8 cellular contexts compared by ENCODE assay signal in the genomic region with DNA sequence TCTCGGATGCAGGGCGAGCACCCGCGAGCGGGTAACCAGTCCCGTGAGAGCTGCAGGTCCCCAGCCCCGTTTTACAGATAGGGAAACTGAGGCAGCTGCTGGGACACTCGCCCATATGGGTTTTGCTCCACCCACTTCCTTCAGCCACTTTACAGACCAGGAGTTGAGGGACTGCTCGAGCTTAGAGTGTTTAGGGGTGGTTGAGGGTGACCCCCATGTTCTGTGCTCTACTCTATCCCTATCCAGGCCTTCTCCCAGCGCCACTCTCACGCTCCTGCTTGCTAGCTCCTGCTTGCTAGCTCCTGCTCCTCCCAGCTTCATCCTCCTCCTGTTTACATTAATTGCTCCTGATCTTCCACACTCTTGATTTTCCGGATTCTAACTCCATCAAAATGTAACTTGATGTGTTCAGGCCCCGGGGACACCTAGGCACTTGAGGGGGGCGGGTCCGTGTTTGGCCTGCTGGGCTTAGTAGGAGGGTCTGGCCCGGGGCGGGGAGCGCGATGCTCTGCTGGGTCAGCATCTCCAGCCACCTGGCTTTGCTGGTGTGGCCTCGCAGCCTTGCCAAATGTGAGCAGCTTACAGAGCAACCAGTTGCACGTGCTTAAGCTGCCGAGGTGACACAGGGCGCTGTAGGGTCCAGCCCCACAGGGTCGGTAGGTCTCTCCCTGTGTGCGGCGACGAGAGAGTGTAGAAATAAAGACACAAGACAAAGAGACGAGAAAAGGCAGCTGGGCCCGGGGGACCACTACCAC. TPM values are rescaled to one million over a fixed set of nuclear protein-coding genes. Genes with fewer than 3 reads are reported as not detected.
DNase-seq lines count a peak whose midpoint lies in the region; ATAC-seq and TF ChIP-seq lines count a peak whose summit lies in the region.

No MANE protein-coding gene starts in this region.

- CTCF ChIA-PET in HEK293 (lab: Yijun Ruan, JAX), result interaction anchor here (0.7 to 2.5 kb wide), 8 partner anchors 9 to 78 kb away, joined by 3 to 15 read pairs (median 4); no protein-coding TSS in a partner anchor
- CTCF ChIA-PET in activated CD8-positive, alpha-beta T cell treated with anti-CD3 and anti-CD28 coated beads for 36 hours (lab: Charles Lee), result interaction anchor here (1.0 to 5.2 kb wide), 10 partner anchors 9 to 212 kb away, joined by 3 to 40 read pairs (median 4); no protein-coding TSS in a partner anchor

- H3K27me3 Mint-ChIP-seq in activated CD8-positive, alpha-beta T cell treated with anti-CD3 and anti-CD28 coated beads for 36 hours, result no peaks in the 10 kb centered on the region

- no peaks in the 10 kb centered on the region for H3K9me3 Mint-ChIP-seq in activated CD8-positive, alpha-beta T cell treated with anti-CD3 and anti-CD28 coated beads for 36 hours

- no peak for TF ChIP-seq CTCF in HEK293 (tag by site-specific recombination; IDR thresholded peaks at IDR 0.05)
- no peak for TF ChIP-seq CTCF in activated CD8-positive, alpha-beta T cell treated with anti-CD3 and anti-CD28 coated beads for 36 hours (IDR thresholded peaks at IDR 0.05)

- peaks cover 29% of the 10 kb centered on the region for H3K4me1 Mint-ChIP-seq in activated CD8-positive, alpha-beta T cell treated with anti-CD3 and anti-CD28 coated beads for 36 hours (ENCODE audit: low read depth)

- no peak overlapping the region for H3K27ac ChIP-seq in HEK293 (ENCODE audit: extremely low read depth, low read depth, low read length)
- H3K27ac ChIP-seq in skeletal muscle tissue (ENCODE audit: low read depth, low read length), result peak overlapping the region; percentile 96

- H3K36me3 Mint-ChIP-seq in activated CD8-positive, alpha-beta T cell treated with anti-CD3 and anti-CD28 coated beads for 36 hours (ENCODE audit: low read depth), result peaks cover 3% of the 10 kb centered on the region

- POLR2A ChIA-PET in HEK293 (lab: Yijun Ruan, JAX), result interaction anchor here (0.6 to 1.9 kb wide), 12 partner anchors 9 to 186 kb away, joined by 3 to 13 read pairs (median 4); a partner anchor contains a TSS
- POLR2A ChIA-PET in activated CD8-positive, alpha-beta T cell treated with anti-CD3 and anti-CD28 coated beads for 36 hours (lab: Charles Lee), result interaction anchor here (0.6 to 1.5 kb wide), 5 partner anchors 8 to 139 kb away, joined by 3 to 4 read pairs (median 3); no protein-coding TSS in a partner anchor

- intact Hi-C loops in activated CD8-positive, alpha-beta T cell treated with anti-CD3 and anti-CD28 coated beads for 36 hours (cut with micrococcal nuclease), result no loop called here
- intact Hi-C loops in left ventricle myocardium superior (cut with micrococcal nuclease), result no loop called here

- H3K4me1 ChIP-seq in HEK293 (ENCODE audit: control insufficient read depth, insufficient read depth, low read length) (no peaks in the 10 kb centered on the region), skeletal muscle tissue (ENCODE audit: control insufficient read depth in 3 of 3, insufficient read depth in 3 of 3, low read length in 3 of 3) (peaks cover 26 to 43% (median 29%) of the 10 kb centered on the region in 3 donors)

- peak overlapping the region; percentile 93 to 98 (median 94) for H3K9ac ChIP-seq in skeletal muscle tissue (ENCODE audit: low read depth in 1 of 3, low read length in 3 of 3)

- no peak for DNase-seq in activated CD8-positive, alpha-beta T cell treated with anti-CD3 and anti-CD28 coated beads for 36 hours
- DNase-seq in left ventricle myocardium superior (peak; percentile 34), ureter (ENCODE audit: low spot score) (no peak), anterior cingulate cortex (lab: John Stamatoyannopoulos, UW) (no peak)

- peaks cover 0 to 18% of the 10 kb centered on the region in 2 experiments; a peak in 1 of 3 replicates for H3K36me3 ChIP-seq in HEK293 (ENCODE audit: control insufficient read depth in 2 of 2, insufficient read depth in 1 of 2, low read length in 2 of 2)
- H3K36me3 ChIP-seq in skeletal muscle tissue (ENCODE audit: control insufficient read depth in 3 of 3, insufficient read depth in 3 of 3, low read length in 3 of 3), result peaks cover 7 to 10% (median 9%) of the 10 kb centered on the region in 3 donors

- peak overlapping the region; percentile 92 for H3K4me3 Mint-ChIP-seq in activated CD8-positive, alpha-beta T cell treated with anti-CD3 and anti-CD28 coated beads for 36 hours

- peak overlapping the region; percentile 94 for H3K27ac Mint-ChIP-seq in activated CD8-positive, alpha-beta T cell treated with anti-CD3 and anti-CD28 coated beads for 36 hours

- peaks cover 0 to 3% (median 0%) of the 10 kb centered on the region in 3 donors for H3K27me3 ChIP-seq in skeletal muscle tissue (ENCODE audit: control insufficient read depth in 3 of 3, insufficient read depth in 3 of 3, low read length in 3 of 3)

- no peaks in the 10 kb centered on the region for H3K9me3 ChIP-seq in HEK293 (ENCODE audit: control insufficient read depth, insufficient read depth, low read depth, low read length)
- peaks cover 0 to 3% (median 0%) of the 10 kb centered on the region in 3 donors for H3K9me3 ChIP-seq in skeletal muscle tissue (ENCODE audit: control insufficient read depth in 3 of 3, low read length in 3 of 3)

- H3K4me3 ChIP-seq in HEK293 (ENCODE audit: low read depth, low read length), result peak overlapping the region; percentile 83
- H3K4me3 ChIP-seq in skeletal muscle tissue (ENCODE audit: low read length in 3 of 3), result peak overlapping the region; percentile 86 to 94 (median 91)

- ATAC-seq in activated CD8-positive, alpha-beta T cell treated with anti-CD3 and anti-CD28 coated beads for 36 hours, result no peak
- ATAC-seq in left ventricle myocardium superior (no peak), HG03432 (IDR thresholded peaks at IDR 0.05; ENCODE audit: unreplicated experiment) (no peak), GM18868 (IDR thresholded peaks at IDR 0.05; ENCODE audit: unreplicated experiment) (no peak)

TF ChIP-seq in HEK293, 187 proteins besides CTCF, POLR2A, EP300 and RAD21:
- TF ChIP-seq ZNF426 (tag by site-specific recombination; IDR thresholded peaks at IDR 0.05) (no peak), ZBTB17 (tag by site-specific recombination; IDR thresholded peaks at IDR 0.05) (peak; percentile 12; the same call in 1 of the 2 replicates), SCRT2 (tag by site-specific recombination; IDR thresholded peaks at IDR 0.05) (0 out of 2 replicates have a peak, but pooled peaks have one; percentile 37), SCRT1 (tag by site-specific recombination; IDR thresholded peaks at IDR 0.05; ENCODE audit: borderline replicate concordance) (0 out of 2 replicates have a peak, but pooled peaks have one; percentile 22), ZNF140 (tag by site-specific recombination; IDR thresholded peaks at IDR 0.05) (no peak), GLIS2 (tag by site-specific recombination; IDR thresholded peaks at IDR 0.05) (no peak)

RNA-seq across cellular contexts. Expression of a gene that starts 1.5 kb away (rescaled TPM):
- total RNA-seq in activated CD8-positive, alpha-beta T cell treated with anti-CD3 and anti-CD28 coated beads for 36 hours, result 10 to 100 TPM; 40.8 to 49.5 TPM
- total RNA-seq in left ventricle myocardium superior (157 TPM), skeletal muscle tissue (47.5 TPM), ureter (87.8 TPM)

RNA-seq across cellular contexts. Expression of a gene that starts 20.2 kb away (rescaled TPM):
- total RNA-seq in activated CD8-positive, alpha-beta T cell treated with anti-CD3 and anti-CD28 coated beads for 36 hours, result not detected
- total RNA-seq in left ventricle myocardium superior (0.32 TPM), skeletal muscle tissue (2.1 TPM), ureter (143 TPM)

RNA-seq across cellular contexts. Expression of a gene that starts 31.1 kb away (rescaled TPM):
- total RNA-seq in activated CD8-positive, alpha-beta T cell treated with anti-CD3 and anti-CD28 coated beads for 36 hours, result 100 to 1,000 TPM; 127 to 132 TPM
- 41.7 TPM for total RNA-seq in left ventricle myocardium superior
- total RNA-seq in skeletal muscle tissue, result 7.8 TPM
- 179 TPM for total RNA-seq in ureter

Comparison
In these comparisons a context has a peak if more than half of its experiments do, and no peak if none do; other contexts are left out.
1. RNA of a gene that starts 20.2 kb away (total RNA-seq): 143 TPM in ureter (single experiment); 2.1 TPM in skeletal muscle tissue (single experiment), 0.32 TPM in left ventricle myocardium superior (single experiment) and not detected in activated CD8-positive, alpha-beta T cell treated with anti-CD3 and anti-CD28 coated beads for 36 hours; every median in the first group is over 10 times any median in the second.